In the genomic region with DNA sequence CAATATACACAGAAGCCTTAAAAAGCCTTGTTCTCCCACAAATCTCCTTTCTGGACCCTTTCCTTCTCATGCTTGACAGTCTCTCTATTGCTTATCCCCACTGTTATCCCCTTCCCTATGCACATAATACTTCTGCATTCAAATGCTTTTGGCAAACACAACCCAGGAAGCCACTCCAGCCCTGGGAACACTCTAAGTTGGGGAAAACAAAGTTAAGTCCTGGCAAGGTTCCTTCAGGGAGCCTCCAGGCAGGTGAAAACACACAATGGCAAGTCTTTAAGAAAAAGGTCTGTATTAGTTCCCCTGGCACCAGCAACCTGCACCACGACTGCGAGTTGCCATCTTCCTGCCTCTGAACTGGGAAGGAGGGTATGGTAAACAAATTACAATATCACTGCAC, we compare ENCODE assay signal across 17 cellular contexts.
"Had no signal": no experiment of that assay in that cellular context is flagged by ENCODE, and none has a peak within 500 bp of the region (broad histone marks: within the 10 kb centered on the region; RNA-seq: fewer than 3 reads in every experiment).

No MANE protein-coding gene starts in this region.

- DNase-seq: KBM-7, MV-4-11, NCI-H1048, NCI-H1105, NCI-H1417, NCI-H1436 treated with DMSO at 0.1 percent for 48 hours, NCI-H1694, NCI-H187 treated with DMSO at 0.1 percent for 48 hours, NCI-H2029 treated with DMSO at 0.1 percent for 48 hours, NCI-H2171 treated with DMSO at 0.1 percent for 48 hours, NCI-H345, NCI-H524 treated with DMSO at 0.1 percent for 48 hours, NCI-H69, NCI-H774, RPMI8226, SHP77, SK-N-SH had no signal
